8 cellular contexts compared by ENCODE assay signal in the genomic region with DNA sequence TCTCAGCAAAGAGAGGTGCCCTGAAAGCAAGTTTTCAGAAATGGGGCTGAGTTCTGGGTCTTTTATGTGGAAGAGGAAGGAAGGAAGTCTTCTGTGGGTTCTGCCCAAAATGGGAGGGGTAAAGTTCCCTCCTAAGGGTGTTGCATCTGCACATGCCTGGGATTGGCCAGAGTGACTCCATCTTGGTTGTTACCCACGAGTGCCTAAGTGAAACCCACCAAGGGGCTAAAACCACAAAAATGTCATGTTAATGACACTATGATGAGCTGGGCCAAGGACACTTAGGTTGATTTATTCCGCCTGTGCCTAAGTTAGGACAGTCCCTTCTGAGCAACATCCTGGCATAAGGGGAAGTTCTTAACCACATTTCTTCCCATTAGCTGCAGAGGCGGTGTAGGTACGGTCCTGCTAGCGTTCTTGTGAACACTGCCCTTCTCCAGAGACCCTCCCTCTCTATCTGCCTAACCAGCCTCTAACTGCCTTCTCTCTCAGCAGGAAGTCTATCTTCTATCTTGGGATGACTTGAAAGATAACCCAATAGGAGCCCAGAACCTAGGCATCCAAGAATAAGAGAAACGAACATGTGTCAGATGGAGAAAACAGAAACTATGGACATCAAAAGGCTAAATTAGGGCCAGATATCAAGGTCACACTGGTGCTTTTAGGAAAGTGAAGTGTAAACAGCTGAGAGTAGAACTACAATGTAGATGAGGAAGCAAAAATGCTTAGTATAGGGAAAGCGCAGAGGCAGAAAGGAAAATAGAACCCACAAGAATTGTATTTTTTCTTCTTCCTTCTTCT.
DNase-seq lines count a peak whose midpoint lies in the region; ATAC-seq and TF ChIP-seq lines count a peak whose summit lies in the region.

No MANE protein-coding gene starts in this region.

- H3K27me3 ChIP-seq in OCI-LY3 (ENCODE audit: low read depth, low read length) = no peaks in the 10 kb centered on the region
- H3K27me3 ChIP-seq in transverse colon = no peaks in the 10 kb centered on the region

- no peaks in the 10 kb centered on the region for H3K27me3 Mint-ChIP-seq in central memory CD8-positive, alpha-beta T cell

- H3K36me3 ChIP-seq in OCI-LY3 (replicated peaks; ENCODE audit: low read depth, low read length) (peaks cover 7% of the 10 kb centered on the region), transverse colon (no peaks in the 10 kb centered on the region)

- in situ Hi-C loops in transverse colon (cut with MboI; ENCODE audit: low pct_ligation_motif_present in 1 of 4, low pct_unique_long_range_greater_than_20kb in 1 of 4, low sequenced_read_pairs in 3 of 4) = no loop called here

- peaks cover 45% of the 10 kb centered on the region for H3K4me1 Mint-ChIP-seq in central memory CD8-positive, alpha-beta T cell

- TF ChIP-seq POLR2A in transverse colon (IDR thresholded peaks at IDR 0.05) = no peak

- peak overlapping the region; percentile 37 for H3K4me3 ChIP-seq in OCI-LY3 (ENCODE audit: low read length)
- H3K4me3 ChIP-seq in transverse colon = no peak overlapping the region

- peak; percentile 74 for ATAC-seq in central memory CD8-positive, alpha-beta T cell (replicated peaks; ENCODE audit: extremely low read depth, poor library complexity, severe bottlenecking)
- ATAC-seq in HG03025 (IDR thresholded peaks at IDR 0.05; ENCODE audit: low FRiP score, unreplicated experiment) = no peak

- H3K9ac ChIP-seq in OCI-LY3 (ENCODE audit: low read length) = peak overlapping the region; percentile 61

- TF ChIP-seq CTCF in OCI-LY3 (IDR thresholded peaks at IDR 0.05; ENCODE audit: low read depth, low read length) (no peak), transverse colon (IDR thresholded peaks at IDR 0.05) (no peak)

- WGBS in transverse colon (ENCODE audit: low coverage in 1 of 2), 2 donors = 62 to 84% methylated on average over 4 to 7 of the region's 7 CpGs

- TF ChIP-seq EP300 in transverse colon (IDR thresholded peaks at IDR 0.05; ENCODE audit: low read depth) = no peak

- no peaks in the 10 kb centered on the region for H3K79me2 ChIP-seq in OCI-LY3 (ENCODE audit: low read length)

- H3K27ac Mint-ChIP-seq in central memory CD8-positive, alpha-beta T cell (ENCODE audit: low read depth) = peak overlapping the region; percentile 80

- no peaks in the 10 kb centered on the region for H3K36me3 Mint-ChIP-seq in central memory CD8-positive, alpha-beta T cell (ENCODE audit: insufficient read depth)

- H3K9me3 ChIP-seq in OCI-LY3 (ENCODE audit: insufficient read depth, low read length) (no peaks in the 10 kb centered on the region), transverse colon (no peaks in the 10 kb centered on the region)

- no peaks in the 10 kb centered on the region for H4K20me1 ChIP-seq in OCI-LY3 (ENCODE audit: insufficient read depth, low read length)

- H3K4me2 ChIP-seq in OCI-LY3 (ENCODE audit: low read length) = peak overlapping the region; percentile 78

- H3K9me3 Mint-ChIP-seq in central memory CD8-positive, alpha-beta T cell = no peaks in the 10 kb centered on the region

- H3K4me1 ChIP-seq in OCI-LY3 (ENCODE audit: low read length) (peaks cover 32% of the 10 kb centered on the region), transverse colon (peaks cover 0 to 4% (median 0%) of the 10 kb centered on the region in 4 donors)

- H3K27ac ChIP-seq in OCI-LY3 (ENCODE audit: low read length) (peak overlapping the region; percentile 94), transverse colon (peak overlapping the region; percentile 8 to 35 (median 12))

- intact Hi-C loops in transverse colon (cut with DNase I; ENCODE audit: low total_unique reads) = no loop called here

- DNase-seq in activated naive CD4-positive, alpha-beta T cell treated with Interleukin-2 at 50 U/mL for 16 hours = peak; percentile 17
- DNase-seq in activated naive CD4-positive, alpha-beta T cell treated with anti-CD3 and anti-CD28 coated beads, Interleukin-2, amount 50 U/mL, for 16 hours = no peak
- DNase-seq in central memory CD8-positive, alpha-beta T cell (ENCODE audit: low spot score in 2 of 2) = peak; percentile 14 to 21
- DNase-seq in transverse colon (no peak), iPS-NIHi11 (ENCODE audit: low spot score) (no peak), NCI-H2029 treated with DMSO at 0.1 percent for 48 hours (lab: John Stamatoyannopoulos, UW) (no peak)

- H2AFZ ChIP-seq in OCI-LY3 (ENCODE audit: low read depth, low read length) = 0 out of 2 replicates have a peak overlapping the region, but pooled peaks have one; percentile 15

- H3K4me3 Mint-ChIP-seq in central memory CD8-positive, alpha-beta T cell = peak overlapping the region; percentile 61

Comparison
In these comparisons a context has a peak if more than half of its experiments do, and no peak if none do; other contexts are left out.
1. DNase-seq: peak in activated naive CD4-positive, alpha-beta T cell treated with Interleukin-2 at 50 U/mL for 16 hours (single experiment) and central memory CD8-positive, alpha-beta T cell (2 of 2); none in activated naive CD4-positive, alpha-beta T cell treated with anti-CD3 and anti-CD28 coated beads, Interleukin-2, amount 50 U/mL, for 16 hours (single experiment), transverse colon (single experiment), iPS-NIHi11 (single experiment) and NCI-H2029 treated with DMSO at 0.1 percent for 48 hours (single experiment).